ENCODE assay signal across 1 cellular context in the genomic region with DNA sequence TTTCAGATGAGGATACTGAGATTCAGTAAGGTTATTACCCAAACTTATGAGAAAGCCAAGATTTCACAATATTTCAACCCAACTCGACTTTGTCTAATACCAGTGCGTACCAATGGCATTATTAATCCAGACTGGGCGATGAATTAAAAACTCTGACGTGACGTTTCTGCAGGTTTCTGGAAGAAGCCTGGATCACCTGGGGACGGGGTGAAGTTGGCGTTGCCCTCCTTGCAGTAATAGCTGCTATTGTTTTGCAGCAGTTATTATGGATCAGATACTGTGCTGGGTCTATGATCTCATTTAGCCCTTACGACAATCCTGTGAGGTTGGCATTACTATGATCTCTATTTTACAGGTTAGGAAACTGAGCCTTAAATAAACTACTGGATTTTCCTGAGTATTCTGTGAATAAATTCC.
A peak's percentile ranks its signal among the peaks of the same experiment; 100 is the strongest.
TF ChIP-seq lines count a peak whose summit lies in the region.

No MANE protein-coding gene starts in this region.

TF ChIP-seq in K562, 482 proteins besides CTCF, POLR2A, EP300 and RAD21 (continued from another document and continues in another):
- TF ChIP-seq, protein P1, sequence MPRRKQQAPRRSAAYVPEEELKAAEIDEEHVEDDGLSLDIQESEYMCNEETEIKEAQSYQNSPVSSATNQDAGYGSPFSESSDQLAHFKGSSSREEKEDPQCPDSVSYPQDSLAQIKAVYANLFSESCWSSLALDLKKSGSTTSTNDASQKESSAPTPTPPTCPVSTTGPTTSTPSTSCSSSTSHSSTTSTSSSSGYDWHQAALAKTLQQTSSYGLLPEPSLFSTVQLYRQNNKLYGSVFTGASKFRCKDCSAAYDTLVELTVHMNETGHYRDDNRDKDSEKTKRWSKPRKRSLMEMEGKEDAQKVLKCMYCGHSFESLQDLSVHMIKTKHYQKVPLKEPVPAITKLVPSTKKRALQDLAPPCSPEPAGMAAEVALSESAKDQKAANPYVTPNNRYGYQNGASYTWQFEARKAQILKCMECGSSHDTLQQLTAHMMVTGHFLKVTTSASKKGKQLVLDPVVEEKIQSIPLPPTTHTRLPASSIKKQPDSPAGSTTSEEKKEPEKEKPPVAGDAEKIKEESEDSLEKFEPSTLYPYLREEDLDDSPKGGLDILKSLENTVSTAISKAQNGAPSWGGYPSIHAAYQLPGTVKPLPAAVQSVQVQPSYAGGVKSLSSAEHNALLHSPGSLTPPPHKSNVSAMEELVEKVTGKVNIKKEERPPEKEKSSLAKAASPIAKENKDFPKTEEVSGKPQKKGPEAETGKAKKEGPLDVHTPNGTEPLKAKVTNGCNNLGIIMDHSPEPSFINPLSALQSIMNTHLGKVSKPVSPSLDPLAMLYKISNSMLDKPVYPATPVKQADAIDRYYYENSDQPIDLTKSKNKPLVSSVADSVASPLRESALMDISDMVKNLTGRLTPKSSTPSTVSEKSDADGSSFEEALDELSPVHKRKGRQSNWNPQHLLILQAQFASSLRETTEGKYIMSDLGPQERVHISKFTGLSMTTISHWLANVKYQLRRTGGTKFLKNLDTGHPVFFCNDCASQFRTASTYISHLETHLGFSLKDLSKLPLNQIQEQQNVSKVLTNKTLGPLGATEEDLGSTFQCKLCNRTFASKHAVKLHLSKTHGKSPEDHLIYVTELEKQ (CRISPR knock-in tag; IDR thresholded peaks at IDR 0.05) = no peak
- TF ChIP-seq SRSF3 (IDR thresholded peaks at IDR 0.05; ENCODE audit: insufficient read depth, low read length) = no peak
- TF ChIP-seq, protein P2, sequence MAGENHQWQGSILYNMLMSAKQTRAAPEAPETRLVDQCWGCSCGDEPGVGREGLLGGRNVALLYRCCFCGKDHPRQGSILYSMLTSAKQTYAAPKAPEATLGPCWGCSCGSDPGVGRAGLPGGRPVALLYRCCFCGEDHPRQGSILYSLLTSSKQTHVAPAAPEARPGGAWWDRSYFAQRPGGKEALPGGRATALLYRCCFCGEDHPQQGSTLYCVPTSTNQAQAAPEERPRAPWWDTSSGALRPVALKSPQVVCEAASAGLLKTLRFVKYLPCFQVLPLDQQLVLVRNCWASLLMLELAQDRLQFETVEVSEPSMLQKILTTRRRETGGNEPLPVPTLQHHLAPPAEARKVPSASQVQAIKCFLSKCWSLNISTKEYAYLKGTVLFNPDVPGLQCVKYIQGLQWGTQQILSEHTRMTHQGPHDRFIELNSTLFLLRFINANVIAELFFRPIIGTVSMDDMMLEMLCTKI (IDR thresholded peaks at IDR 0.05; ENCODE audit: partially characterized antibody) = no peak
- no peak for TF ChIP-seq ZSCAN32 (CRISPR knock-in tag; IDR thresholded peaks at IDR 0.05)
- TF ChIP-seq ZNF583 (CRISPR knock-in tag; IDR thresholded peaks at IDR 0.05) = no peak
- no peak for TF ChIP-seq MAFG (tag; conservative IDR thresholded peaks at IDR 0.05)
- no peak for TF ChIP-seq CEBPG (CRISPR knock-in tag; IDR thresholded peaks at IDR 0.05)
- peak; percentile 75 to 76 for TF ChIP-seq CEBPG (tag; conservative IDR thresholded peaks at IDR 0.05 in 1 of 2, IDR thresholded peaks at IDR 0.05 in 1 of 2)
- TF ChIP-seq, protein P3, sequence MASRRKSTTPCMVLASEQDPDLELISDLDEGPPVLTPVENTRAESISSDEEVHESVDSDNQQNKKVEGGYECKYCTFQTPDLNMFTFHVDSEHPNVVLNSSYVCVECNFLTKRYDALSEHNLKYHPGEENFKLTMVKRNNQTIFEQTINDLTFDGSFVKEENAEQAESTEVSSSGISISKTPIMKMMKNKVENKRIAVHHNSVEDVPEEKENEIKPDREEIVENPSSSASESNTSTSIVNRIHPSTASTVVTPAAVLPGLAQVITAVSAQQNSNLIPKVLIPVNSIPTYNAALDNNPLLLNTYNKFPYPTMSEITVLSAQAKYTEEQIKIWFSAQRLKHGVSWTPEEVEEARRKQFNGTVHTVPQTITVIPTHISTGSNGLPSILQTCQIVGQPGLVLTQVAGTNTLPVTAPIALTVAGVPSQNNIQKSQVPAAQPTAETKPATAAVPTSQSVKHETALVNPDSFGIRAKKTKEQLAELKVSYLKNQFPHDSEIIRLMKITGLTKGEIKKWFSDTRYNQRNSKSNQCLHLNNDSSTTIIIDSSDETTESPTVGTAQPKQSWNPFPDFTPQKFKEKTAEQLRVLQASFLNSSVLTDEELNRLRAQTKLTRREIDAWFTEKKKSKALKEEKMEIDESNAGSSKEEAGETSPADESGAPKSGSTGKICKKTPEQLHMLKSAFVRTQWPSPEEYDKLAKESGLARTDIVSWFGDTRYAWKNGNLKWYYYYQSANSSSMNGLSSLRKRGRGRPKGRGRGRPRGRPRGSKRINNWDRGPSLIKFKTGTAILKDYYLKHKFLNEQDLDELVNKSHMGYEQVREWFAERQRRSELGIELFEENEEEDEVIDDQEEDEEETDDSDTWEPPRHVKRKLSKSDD (conservative IDR thresholded peaks at IDR 0.05; ENCODE audit: low read length) = no peak
- no peak for TF ChIP-seq ZNF699 (CRISPR knock-in tag; IDR thresholded peaks at IDR 0.05; ENCODE audit: insufficient replicate concordance)
- TF ChIP-seq ZNF696 (CRISPR knock-in tag; conservative IDR thresholded peaks at IDR 0.05) = no peak
- no peak for TF ChIP-seq RNF2 (IDR thresholded peaks at IDR 0.05)
- no peak for TF ChIP-seq MTA2 (IDR thresholded peaks at IDR 0.05; ENCODE audit: low read depth)
- no peak for TF ChIP-seq TCF7 (IDR thresholded peaks at IDR 0.05; ENCODE audit: borderline replicate concordance)
- TF ChIP-seq, protein P4, sequence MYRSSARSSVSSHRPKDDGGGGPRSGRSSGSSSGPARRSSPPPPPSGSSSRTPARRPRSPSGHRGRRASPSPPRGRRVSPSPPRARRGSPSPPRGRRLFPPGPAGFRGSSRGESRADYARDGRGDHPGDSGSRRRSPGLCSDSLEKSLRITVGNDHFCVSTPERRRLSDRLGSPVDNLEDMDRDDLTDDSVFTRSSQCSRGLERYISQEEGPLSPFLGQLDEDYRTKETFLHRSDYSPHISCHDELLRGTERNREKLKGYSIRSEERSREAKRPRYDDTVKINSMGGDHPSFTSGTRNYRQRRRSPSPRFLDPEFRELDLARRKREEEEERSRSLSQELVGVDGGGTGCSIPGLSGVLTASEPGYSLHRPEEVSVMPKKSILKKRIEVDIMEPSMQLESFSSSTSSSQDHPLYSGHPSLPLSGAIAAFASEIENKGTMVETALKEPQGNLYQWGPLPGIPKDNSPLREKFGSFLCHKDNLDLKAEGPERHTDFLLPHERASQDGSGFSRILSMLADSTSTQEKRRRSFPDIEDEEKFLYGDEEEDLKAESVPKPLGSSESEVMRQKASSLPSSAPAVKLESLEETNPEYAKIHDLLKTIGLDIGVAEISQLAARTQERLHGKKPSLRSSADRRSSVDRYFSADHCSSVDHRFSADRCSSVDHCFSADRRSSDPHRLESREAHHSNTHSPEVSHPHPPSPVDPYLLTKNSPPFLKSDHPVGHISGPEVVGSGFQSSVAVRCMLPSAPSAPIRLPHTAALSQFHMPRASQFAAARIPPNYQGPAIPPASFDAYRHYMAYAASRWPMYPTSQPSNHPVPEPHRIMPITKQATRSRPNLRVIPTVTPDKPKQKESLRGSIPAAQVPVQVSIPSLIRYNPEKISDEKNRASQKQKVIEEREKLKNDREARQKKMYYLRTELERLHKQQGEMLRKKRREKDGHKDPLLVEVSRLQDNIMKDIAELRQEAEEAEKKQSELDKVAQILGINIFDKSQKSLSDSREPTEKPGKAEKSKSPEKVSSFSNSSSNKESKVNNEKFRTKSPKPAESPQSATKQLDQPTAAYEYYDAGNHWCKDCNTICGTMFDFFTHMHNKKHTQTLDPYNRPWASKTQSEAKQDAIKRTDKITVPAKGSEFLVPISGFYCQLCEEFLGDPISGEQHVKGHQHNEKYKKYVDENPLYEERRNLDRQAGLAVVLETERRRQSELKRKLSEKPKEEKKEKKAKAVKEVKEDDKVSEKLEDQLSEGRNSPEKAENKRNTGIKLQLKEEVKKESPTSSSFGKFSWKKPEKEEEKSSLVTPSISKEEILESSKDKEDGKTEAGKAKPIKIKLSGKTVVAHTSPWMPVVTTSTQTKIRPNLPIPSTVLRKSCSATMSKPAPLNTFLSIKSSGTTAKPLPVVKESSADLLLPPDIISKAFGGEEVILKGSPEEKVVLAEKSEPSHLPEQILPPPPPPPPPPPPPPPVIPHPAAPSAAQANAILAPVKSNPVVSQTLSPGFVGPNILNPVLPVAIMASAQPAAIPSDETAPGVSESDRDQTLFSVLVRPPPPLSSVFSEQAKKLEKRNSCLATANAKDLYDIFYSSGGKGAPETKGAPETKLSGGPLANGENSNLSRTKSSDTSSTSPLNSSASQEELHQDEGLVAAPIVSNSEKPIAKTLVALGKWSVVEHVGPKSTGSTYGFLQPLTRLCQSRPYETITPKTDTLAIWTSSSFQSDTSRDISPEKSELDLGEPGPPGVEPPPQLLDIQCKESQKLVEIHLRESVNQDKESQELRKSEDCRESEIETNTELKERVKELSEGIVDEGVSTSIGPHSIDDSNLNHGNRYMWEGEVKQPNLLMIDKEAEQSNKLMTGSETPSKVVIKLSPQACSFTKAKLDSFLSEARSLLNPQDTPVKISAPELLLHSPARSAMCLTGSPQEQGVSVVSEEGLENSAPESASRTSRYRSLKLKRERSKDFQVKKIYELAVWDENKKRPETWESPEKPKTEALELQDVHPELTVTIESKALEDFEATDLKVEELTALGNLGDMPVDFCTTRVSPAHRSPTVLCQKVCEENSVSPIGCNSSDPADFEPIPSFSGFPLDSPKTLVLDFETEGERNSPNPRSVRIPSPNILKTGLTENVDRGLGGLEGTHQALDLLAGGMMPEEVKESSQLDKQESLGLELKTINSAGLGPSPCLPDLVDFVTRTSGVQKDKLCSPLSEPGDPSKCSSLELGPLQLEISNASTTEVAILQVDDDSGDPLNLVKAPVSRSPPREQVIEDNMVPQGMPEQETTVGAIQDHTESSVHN (IDR thresholded peaks at IDR 0.05; ENCODE audit: borderline replicate concordance in 1 of 2, low read depth in 1 of 2) = peak in 1 of 2 experiments; percentile 92; a peak in 1 of 4 replicates
- TF ChIP-seq, protein P5, sequence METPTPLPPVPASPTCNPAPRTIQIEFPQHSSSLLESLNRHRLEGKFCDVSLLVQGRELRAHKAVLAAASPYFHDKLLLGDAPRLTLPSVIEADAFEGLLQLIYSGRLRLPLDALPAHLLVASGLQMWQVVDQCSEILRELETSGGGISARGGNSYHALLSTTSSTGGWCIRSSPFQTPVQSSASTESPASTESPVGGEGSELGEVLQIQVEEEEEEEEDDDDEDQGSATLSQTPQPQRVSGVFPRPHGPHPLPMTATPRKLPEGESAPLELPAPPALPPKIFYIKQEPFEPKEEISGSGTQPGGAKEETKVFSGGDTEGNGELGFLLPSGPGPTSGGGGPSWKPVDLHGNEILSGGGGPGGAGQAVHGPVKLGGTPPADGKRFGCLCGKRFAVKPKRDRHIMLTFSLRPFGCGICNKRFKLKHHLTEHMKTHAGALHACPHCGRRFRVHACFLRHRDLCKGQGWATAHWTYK (CRISPR knock-in tag; IDR thresholded peaks at IDR 0.05) = no peak
- 0 out of 4 replicates have a peak, but pooled peaks of 1 of the 2 experiments have one; percentile 13 for TF ChIP-seq KDM1A (IDR thresholded peaks at IDR 0.05)
- TF ChIP-seq ESRRA (IDR thresholded peaks at IDR 0.05; ENCODE audit: borderline replicate concordance, low read depth) = peak; percentile 23; the same call in 1 of the 2 replicates
- no peak for TF ChIP-seq CHCHD3 (CRISPR knock-in tag; IDR thresholded peaks at IDR 0.05)
- TF ChIP-seq MIER1 (IDR thresholded peaks at IDR 0.05; ENCODE audit: low read depth) = 0 out of 2 replicates have a peak, but pooled peaks have one; percentile 51
- no peak for TF ChIP-seq EHMT2 (IDR thresholded peaks at IDR 0.05)
- 0 out of 4 replicates have a peak, but pooled peaks of 1 of the 2 experiments have one; percentile 23 for TF ChIP-seq ARNT (IDR thresholded peaks at IDR 0.05)
- TF ChIP-seq MYNN (IDR thresholded peaks at IDR 0.05) = no peak
- no peak for TF ChIP-seq MYNN (CRISPR knock-in tag; IDR thresholded peaks at IDR 0.05)
- TF ChIP-seq, protein P6, sequence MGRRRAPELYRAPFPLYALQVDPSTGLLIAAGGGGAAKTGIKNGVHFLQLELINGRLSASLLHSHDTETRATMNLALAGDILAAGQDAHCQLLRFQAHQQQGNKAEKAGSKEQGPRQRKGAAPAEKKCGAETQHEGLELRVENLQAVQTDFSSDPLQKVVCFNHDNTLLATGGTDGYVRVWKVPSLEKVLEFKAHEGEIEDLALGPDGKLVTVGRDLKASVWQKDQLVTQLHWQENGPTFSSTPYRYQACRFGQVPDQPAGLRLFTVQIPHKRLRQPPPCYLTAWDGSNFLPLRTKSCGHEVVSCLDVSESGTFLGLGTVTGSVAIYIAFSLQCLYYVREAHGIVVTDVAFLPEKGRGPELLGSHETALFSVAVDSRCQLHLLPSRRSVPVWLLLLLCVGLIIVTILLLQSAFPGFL (CRISPR knock-in tag; IDR thresholded peaks at IDR 0.05) = no peak
- TF ChIP-seq SUPT5H (IDR thresholded peaks at IDR 0.05) = no peak
- no peak for TF ChIP-seq TGIF2 (CRISPR knock-in tag; IDR thresholded peaks at IDR 0.05)
- TF ChIP-seq, protein P7, sequence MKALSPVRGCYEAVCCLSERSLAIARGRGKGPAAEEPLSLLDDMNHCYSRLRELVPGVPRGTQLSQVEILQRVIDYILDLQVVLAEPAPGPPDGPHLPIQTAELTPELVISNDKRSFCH (CRISPR knock-in tag; IDR thresholded peaks at IDR 0.05) = no peak
- TF ChIP-seq, protein P7 (tag; IDR thresholded peaks at IDR 0.05) = no peak
- no peak for TF ChIP-seq SIRT6 (IDR thresholded peaks at IDR 0.05; ENCODE audit: low read depth, low read length)
- no peak for TF ChIP-seq NBN (IDR thresholded peaks at IDR 0.05; ENCODE audit: low read depth)
- TF ChIP-seq CEBPB (tag; IDR thresholded peaks at IDR 0.05) = peak; percentile 84
- peak; percentile 53; the same call in 1 of the 2 replicates for TF ChIP-seq SMARCE1 (IDR thresholded peaks at IDR 0.05)
- TF ChIP-seq MCM7 (IDR thresholded peaks at IDR 0.05) = no peak
- TF ChIP-seq, protein P8, sequence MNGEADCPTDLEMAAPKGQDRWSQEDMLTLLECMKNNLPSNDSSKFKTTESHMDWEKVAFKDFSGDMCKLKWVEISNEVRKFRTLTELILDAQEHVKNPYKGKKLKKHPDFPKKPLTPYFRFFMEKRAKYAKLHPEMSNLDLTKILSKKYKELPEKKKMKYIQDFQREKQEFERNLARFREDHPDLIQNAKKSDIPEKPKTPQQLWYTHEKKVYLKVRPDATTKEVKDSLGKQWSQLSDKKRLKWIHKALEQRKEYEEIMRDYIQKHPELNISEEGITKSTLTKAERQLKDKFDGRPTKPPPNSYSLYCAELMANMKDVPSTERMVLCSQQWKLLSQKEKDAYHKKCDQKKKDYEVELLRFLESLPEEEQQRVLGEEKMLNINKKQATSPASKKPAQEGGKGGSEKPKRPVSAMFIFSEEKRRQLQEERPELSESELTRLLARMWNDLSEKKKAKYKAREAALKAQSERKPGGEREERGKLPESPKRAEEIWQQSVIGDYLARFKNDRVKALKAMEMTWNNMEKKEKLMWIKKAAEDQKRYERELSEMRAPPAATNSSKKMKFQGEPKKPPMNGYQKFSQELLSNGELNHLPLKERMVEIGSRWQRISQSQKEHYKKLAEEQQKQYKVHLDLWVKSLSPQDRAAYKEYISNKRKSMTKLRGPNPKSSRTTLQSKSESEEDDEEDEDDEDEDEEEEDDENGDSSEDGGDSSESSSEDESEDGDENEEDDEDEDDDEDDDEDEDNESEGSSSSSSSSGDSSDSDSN (IDR thresholded peaks at IDR 0.05; ENCODE audit: borderline replicate concordance in 1 of 2, low read depth in 2 of 2, low read length in 2 of 2) = no peak
- TF ChIP-seq BHLHE40 (IDR thresholded peaks at IDR 0.05; ENCODE audit: low read length) = no peak
- TF ChIP-seq RBM14 (IDR thresholded peaks at IDR 0.05; ENCODE audit: borderline replicate concordance, insufficient read depth, low read depth, low read length) = no peak
- TF ChIP-seq FOXJ2 (tag; IDR thresholded peaks at IDR 0.05) = no peak
- no peak for TF ChIP-seq ZNF445 (CRISPR knock-in tag; IDR thresholded peaks at IDR 0.05; ENCODE audit: low read depth)
- no peak for TF ChIP-seq ATF1 (CRISPR knock-in tag; IDR thresholded peaks at IDR 0.05)
- TF ChIP-seq ATF1 (tag; IDR thresholded peaks at IDR 0.05) = no peak; the same call in 1 of the 2 replicates
